12 cellular contexts compared by ENCODE assay signal in genomic region chr13:45879666-45880065, GRCh38. TPM values are rescaled to one million over a fixed set of nuclear protein-coding genes. Genes with fewer than 3 reads are reported as not detected.
A peak's percentile ranks its signal among the peaks of the same experiment; 100 is the strongest.
DNase-seq lines count a peak whose midpoint lies in the region; ATAC-seq and TF ChIP-seq lines count a peak whose summit lies in the region.
"Had no signal": no experiment of that assay in that cellular context is flagged by ENCODE, and none has a peak within 500 bp of the region (broad histone marks: within the 10 kb centered on the region; RNA-seq: fewer than 3 reads in every experiment).

No MANE protein-coding gene starts in this region.

- intact Hi-C loops in lower lobe of right lung (cut with DNase I), result no loop called here

- in situ Hi-C loops in brain microvascular endothelial cell (cut with HindIII; ENCODE audit: low pct_ligation_motif_present, low sequenced_read_pairs), result no loop called here

- H3K27ac ChIP-seq in brain microvascular endothelial cell, result no peak overlapping the region
- H3K27ac ChIP-seq in lower lobe of right lung, result no peak overlapping the region
- H3K27ac ChIP-seq: cardiac muscle cell had no signal

- H3K4me1 ChIP-seq in lower lobe of right lung, result no peaks in the 10 kb centered on the region

- H3K27me3 ChIP-seq in MG63 (no peaks in the 10 kb centered on the region), brain microvascular endothelial cell (replicated peaks) (no peaks in the 10 kb centered on the region), lower lobe of right lung (ENCODE audit: low read depth) (no peaks in the 10 kb centered on the region)
- H3K27me3 ChIP-seq: cardiac muscle cell had no signal

- DNase-seq in D341Med (ENCODE audit: low spot score) (peak; percentile 40), MG63 (peak; percentile 72), brain microvascular endothelial cell (no peak), left lobe of liver (ENCODE audit: low spot score) (peak; percentile 70), lower lobe of right lung (no peak), activated gamma-delta T cell treated with Interleukin-2 at 50 U/mL for 16 hours (no peak), NCI-H187 (lab: John Stamatoyannopoulos, UW) (no peak)
- DNase-seq: activated CD4-positive, alpha-beta T cell treated with anti-CD3 and anti-CD28 coated beads for 36 hours; GF-D8; Karpas-422 had no signal

- H3K36me3 ChIP-seq in MG63 (no peaks in the 10 kb centered on the region), brain microvascular endothelial cell (replicated peaks) (no peaks in the 10 kb centered on the region), lower lobe of right lung (no peaks in the 10 kb centered on the region)
- H3K36me3 ChIP-seq: cardiac muscle cell had no signal

- H3K9me3 ChIP-seq in MG63, result no peaks in the 10 kb centered on the region
- H3K9me3 ChIP-seq in lower lobe of right lung, result no peaks in the 10 kb centered on the region

- ATAC-seq in left lobe of liver (peak; percentile 100), lower lobe of right lung (no peak), GM21360 (IDR thresholded peaks at IDR 0.05; ENCODE audit: unreplicated experiment) (no peak)
- ATAC-seq: activated CD4-positive, alpha-beta T cell treated with anti-CD3 and anti-CD28 coated beads for 36 hours had no signal

- H3K4me3 ChIP-seq in MG63 (no peak overlapping the region), brain microvascular endothelial cell (ENCODE audit: low read depth, low read length) (no peak overlapping the region), lower lobe of right lung (no peak overlapping the region)
- H3K4me3 ChIP-seq: cardiac muscle cell had no signal

- TF ChIP-seq CTCF in brain microvascular endothelial cell (IDR thresholded peaks at IDR 0.05; ENCODE audit: low read depth, low read length, missing control alignments) (peak; percentile 52), lower lobe of right lung (IDR thresholded peaks at IDR 0.05) (no peak)

RNA-seq across cellular contexts. Expression of gene SIAH3, which starts 28.1 kb away (rescaled TPM):
- not detected in 2 replicates for total RNA-seq in MG63 (2014; rRNA removed; shearing (Covaris generic); ENCODE audit: low replicate concordance)
- total RNA-seq in left lobe of liver (not detected), lower lobe of right lung (0.06 TPM)

Comparison
In these comparisons a context has a peak if more than half of its experiments do, and no peak if none do; other contexts are left out.
1. DNase-seq: peak in D341Med (single experiment), MG63 (single experiment) and left lobe of liver (single experiment); none in brain microvascular endothelial cell (single experiment), lower lobe of right lung (single experiment), activated gamma-delta T cell treated with Interleukin-2 at 50 U/mL for 16 hours (single experiment) and NCI-H187 (0 of 2).